2 cellular contexts compared by ENCODE assay signal in genomic region chr16:30867747-30868146, GRCh38.
TF ChIP-seq lines count a peak whose summit lies in the region.

No MANE protein-coding gene starts in this region.

TF ChIP-seq in IMR-90, 13 proteins besides CTCF, POLR2A, EP300 and RAD21:
- TF ChIP-seq SMC3 (IDR thresholded peaks at IDR 0.05; ENCODE audit: low read depth, low read length) (peak; percentile 7; the same call in 1 of the 2 replicates), CHD1 (IDR thresholded peaks at IDR 0.05; ENCODE audit: low read depth, low read length) (no peak)

TF ChIP-seq in WTC11, 78 proteins besides CTCF, POLR2A, EP300 and RAD21:
- TF ChIP-seq OVOL2 (CRISPR knock-in tag; IDR thresholded peaks at IDR 0.05; ENCODE audit: borderline replicate concordance), result no peak
- TF ChIP-seq TP53 (CRISPR knock-in tag; IDR thresholded peaks at IDR 0.05), result no peak
- TF ChIP-seq, protein P1, sequence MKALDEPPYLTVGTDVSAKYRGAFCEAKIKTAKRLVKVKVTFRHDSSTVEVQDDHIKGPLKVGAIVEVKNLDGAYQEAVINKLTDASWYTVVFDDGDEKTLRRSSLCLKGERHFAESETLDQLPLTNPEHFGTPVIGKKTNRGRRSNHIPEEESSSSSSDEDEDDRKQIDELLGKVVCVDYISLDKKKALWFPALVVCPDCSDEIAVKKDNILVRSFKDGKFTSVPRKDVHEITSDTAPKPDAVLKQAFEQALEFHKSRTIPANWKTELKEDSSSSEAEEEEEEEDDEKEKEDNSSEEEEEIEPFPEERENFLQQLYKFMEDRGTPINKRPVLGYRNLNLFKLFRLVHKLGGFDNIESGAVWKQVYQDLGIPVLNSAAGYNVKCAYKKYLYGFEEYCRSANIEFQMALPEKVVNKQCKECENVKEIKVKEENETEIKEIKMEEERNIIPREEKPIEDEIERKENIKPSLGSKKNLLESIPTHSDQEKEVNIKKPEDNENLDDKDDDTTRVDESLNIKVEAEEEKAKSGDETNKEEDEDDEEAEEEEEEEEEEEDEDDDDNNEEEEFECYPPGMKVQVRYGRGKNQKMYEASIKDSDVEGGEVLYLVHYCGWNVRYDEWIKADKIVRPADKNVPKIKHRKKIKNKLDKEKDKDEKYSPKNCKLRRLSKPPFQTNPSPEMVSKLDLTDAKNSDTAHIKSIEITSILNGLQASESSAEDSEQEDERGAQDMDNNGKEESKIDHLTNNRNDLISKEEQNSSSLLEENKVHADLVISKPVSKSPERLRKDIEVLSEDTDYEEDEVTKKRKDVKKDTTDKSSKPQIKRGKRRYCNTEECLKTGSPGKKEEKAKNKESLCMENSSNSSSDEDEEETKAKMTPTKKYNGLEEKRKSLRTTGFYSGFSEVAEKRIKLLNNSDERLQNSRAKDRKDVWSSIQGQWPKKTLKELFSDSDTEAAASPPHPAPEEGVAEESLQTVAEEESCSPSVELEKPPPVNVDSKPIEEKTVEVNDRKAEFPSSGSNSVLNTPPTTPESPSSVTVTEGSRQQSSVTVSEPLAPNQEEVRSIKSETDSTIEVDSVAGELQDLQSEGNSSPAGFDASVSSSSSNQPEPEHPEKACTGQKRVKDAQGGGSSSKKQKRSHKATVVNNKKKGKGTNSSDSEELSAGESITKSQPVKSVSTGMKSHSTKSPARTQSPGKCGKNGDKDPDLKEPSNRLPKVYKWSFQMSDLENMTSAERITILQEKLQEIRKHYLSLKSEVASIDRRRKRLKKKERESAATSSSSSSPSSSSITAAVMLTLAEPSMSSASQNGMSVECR (CRISPR knock-in tag; IDR thresholded peaks at IDR 0.05; ENCODE audit: borderline replicate concordance), result no peak
- TF ChIP-seq NR1H2 (CRISPR knock-in tag; IDR thresholded peaks at IDR 0.05), result no peak
- no peak for TF ChIP-seq MYBL2 (CRISPR knock-in tag; IDR thresholded peaks at IDR 0.05)
- TF ChIP-seq NR2C2 (CRISPR knock-in tag; IDR thresholded peaks at IDR 0.05), result no peak
- TF ChIP-seq, protein P2, sequence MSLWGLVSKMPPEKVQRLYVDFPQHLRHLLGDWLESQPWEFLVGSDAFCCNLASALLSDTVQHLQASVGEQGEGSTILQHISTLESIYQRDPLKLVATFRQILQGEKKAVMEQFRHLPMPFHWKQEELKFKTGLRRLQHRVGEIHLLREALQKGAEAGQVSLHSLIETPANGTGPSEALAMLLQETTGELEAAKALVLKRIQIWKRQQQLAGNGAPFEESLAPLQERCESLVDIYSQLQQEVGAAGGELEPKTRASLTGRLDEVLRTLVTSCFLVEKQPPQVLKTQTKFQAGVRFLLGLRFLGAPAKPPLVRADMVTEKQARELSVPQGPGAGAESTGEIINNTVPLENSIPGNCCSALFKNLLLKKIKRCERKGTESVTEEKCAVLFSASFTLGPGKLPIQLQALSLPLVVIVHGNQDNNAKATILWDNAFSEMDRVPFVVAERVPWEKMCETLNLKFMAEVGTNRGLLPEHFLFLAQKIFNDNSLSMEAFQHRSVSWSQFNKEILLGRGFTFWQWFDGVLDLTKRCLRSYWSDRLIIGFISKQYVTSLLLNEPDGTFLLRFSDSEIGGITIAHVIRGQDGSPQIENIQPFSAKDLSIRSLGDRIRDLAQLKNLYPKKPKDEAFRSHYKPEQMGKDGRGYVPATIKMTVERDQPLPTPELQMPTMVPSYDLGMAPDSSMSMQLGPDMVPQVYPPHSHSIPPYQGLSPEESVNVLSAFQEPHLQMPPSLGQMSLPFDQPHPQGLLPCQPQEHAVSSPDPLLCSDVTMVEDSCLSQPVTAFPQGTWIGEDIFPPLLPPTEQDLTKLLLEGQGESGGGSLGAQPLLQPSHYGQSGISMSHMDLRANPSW (CRISPR knock-in tag; conservative IDR thresholded peaks at IDR 0.05; ENCODE audit: low read depth), result no peak
- TF ChIP-seq SMAD4 (CRISPR knock-in tag; IDR thresholded peaks at IDR 0.05), result no peak
- TF ChIP-seq, protein P3, sequence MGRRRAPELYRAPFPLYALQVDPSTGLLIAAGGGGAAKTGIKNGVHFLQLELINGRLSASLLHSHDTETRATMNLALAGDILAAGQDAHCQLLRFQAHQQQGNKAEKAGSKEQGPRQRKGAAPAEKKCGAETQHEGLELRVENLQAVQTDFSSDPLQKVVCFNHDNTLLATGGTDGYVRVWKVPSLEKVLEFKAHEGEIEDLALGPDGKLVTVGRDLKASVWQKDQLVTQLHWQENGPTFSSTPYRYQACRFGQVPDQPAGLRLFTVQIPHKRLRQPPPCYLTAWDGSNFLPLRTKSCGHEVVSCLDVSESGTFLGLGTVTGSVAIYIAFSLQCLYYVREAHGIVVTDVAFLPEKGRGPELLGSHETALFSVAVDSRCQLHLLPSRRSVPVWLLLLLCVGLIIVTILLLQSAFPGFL (CRISPR knock-in tag; IDR thresholded peaks at IDR 0.05; ENCODE audit: borderline replicate concordance), result no peak
- TF ChIP-seq MXD4 (CRISPR knock-in tag; IDR thresholded peaks at IDR 0.05; ENCODE audit: borderline replicate concordance), result no peak
- TF ChIP-seq, protein P4, sequence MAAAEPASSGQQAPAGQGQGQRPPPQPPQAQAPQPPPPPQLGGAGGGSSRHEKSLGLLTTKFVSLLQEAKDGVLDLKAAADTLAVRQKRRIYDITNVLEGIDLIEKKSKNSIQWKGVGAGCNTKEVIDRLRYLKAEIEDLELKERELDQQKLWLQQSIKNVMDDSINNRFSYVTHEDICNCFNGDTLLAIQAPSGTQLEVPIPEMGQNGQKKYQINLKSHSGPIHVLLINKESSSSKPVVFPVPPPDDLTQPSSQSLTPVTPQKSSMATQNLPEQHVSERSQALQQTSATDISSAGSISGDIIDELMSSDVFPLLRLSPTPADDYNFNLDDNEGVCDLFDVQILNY (CRISPR knock-in tag; IDR thresholded peaks at IDR 0.05), result no peak
- TF ChIP-seq USF2 (CRISPR knock-in tag; IDR thresholded peaks at IDR 0.05), result no peak
- TF ChIP-seq ZNF532 (CRISPR knock-in tag; IDR thresholded peaks at IDR 0.05; ENCODE audit: borderline replicate concordance), result no peak
- no peak for TF ChIP-seq FOXP1 (CRISPR knock-in tag; IDR thresholded peaks at IDR 0.05; ENCODE audit: borderline replicate concordance)
- TF ChIP-seq, protein P5, sequence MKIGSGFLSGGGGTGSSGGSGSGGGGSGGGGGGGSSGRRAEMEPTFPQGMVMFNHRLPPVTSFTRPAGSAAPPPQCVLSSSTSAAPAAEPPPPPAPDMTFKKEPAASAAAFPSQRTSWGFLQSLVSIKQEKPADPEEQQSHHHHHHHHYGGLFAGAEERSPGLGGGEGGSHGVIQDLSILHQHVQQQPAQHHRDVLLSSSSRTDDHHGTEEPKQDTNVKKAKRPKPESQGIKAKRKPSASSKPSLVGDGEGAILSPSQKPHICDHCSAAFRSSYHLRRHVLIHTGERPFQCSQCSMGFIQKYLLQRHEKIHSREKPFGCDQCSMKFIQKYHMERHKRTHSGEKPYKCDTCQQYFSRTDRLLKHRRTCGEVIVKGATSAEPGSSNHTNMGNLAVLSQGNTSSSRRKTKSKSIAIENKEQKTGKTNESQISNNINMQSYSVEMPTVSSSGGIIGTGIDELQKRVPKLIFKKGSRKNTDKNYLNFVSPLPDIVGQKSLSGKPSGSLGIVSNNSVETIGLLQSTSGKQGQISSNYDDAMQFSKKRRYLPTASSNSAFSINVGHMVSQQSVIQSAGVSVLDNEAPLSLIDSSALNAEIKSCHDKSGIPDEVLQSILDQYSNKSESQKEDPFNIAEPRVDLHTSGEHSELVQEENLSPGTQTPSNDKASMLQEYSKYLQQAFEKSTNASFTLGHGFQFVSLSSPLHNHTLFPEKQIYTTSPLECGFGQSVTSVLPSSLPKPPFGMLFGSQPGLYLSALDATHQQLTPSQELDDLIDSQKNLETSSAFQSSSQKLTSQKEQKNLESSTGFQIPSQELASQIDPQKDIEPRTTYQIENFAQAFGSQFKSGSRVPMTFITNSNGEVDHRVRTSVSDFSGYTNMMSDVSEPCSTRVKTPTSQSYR (CRISPR knock-in tag; IDR thresholded peaks at IDR 0.05), result no peak
